ENCODE assay signal across 23 cellular contexts in genomic region chr2:101116841-101117552, GRCh38. TPM values are rescaled to one million over a fixed set of nuclear protein-coding genes. Genes with fewer than 3 reads are reported as not detected.
DNase-seq lines count a peak whose midpoint lies in the region; ATAC-seq and TF ChIP-seq lines count a peak whose summit lies in the region.
"Had no signal": no experiment of that assay in that cellular context is flagged by ENCODE, and none has a peak within 500 bp of the region (broad histone marks: within the 10 kb centered on the region; RNA-seq: fewer than 3 reads in every experiment).

No MANE protein-coding gene starts in this region.

- H3K4me1 ChIP-seq in stomach (peaks cover 79 to 100% (median 92%) of the 10 kb centered on the region in 4 donors), ovary (ENCODE audit: insufficient read depth) (peaks cover 13% of the 10 kb centered on the region)

- H3K27me3 ChIP-seq in stomach = no peaks in the 10 kb centered on the region
- H3K27me3 ChIP-seq in ovary = no peaks in the 10 kb centered on the region
- H3K27me3 ChIP-seq: BLaER1 treated with 17β-estradiol and CSF1 and Interleukin-3, amounts not matched to agents 10 nM and 100 nM; testis had no signal

- TF ChIP-seq CTCF in stomach (IDR thresholded peaks at IDR 0.05) (no peak), ovary (IDR thresholded peaks at IDR 0.05) (no peak)

- H3K4me3 ChIP-seq in stomach = no peak overlapping the region
- H3K4me3 ChIP-seq in ovary = no peak overlapping the region
- H3K4me3 ChIP-seq: BLaER1 treated with 17β-estradiol and CSF1 and Interleukin-3, amounts not matched to agents 10 nM and 100 nM; testis had no signal

- ATAC-seq in Right ventricle myocardium superior (ENCODE audit: poor library complexity) (peak; percentile 25), Right ventricle myocardium inferior (no peak), left ventricle myocardium superior (peak; percentile 10), GM21737 (IDR thresholded peaks at IDR 0.05; ENCODE audit: unreplicated experiment) (no peak)
- ATAC-seq: sciatic nerve had no signal

- 68 to 79% (median 76%) methylated on average over 9 of the region's 9 CpGs for WGBS in stomach, 5 donors
- 92 to 96% (median 94%) methylated on average over 9 of the region's 9 CpGs for WGBS in ovary, 3 donors

- DNase-seq in Right ventricle myocardium superior = no peak
- DNase-seq in Right ventricle myocardium inferior (ENCODE audit: missing footprints) = no peak
- peak; percentile 19 for DNase-seq in NCI-H748 treated with DMSO at 0.1 percent for 48 hours (lab: John Stamatoyannopoulos, UW)
- DNase-seq in left ventricle myocardium superior = no peak
- DNase-seq in stomach = no peak
- DNase-seq in ovary = no peak
- no peak for DNase-seq in DMS153 (lab: John Stamatoyannopoulos, UW)
- DNase-seq: activated CD4-positive, CD25-positive, alpha-beta regulatory T cell treated with anti-CD3 and anti-CD28 coated beads, Interleukin-2, amount 50 U/mL, for 72 hours; activated CD8-positive, alpha-beta memory T cell treated with anti-CD3 and anti-CD28 coated beads for 24 hours; activated naive CD4-positive, alpha-beta T cell treated with anti-CD3 and anti-CD28 coated beads, Interleukin-2, amount 50 U/mL, for 16 hours; activated T-cell treated with anti-CD3 and anti-CD28 coated beads, Interleukin-2, amount 50 U/mL, for 48 hours; anterior cingulate cortex; erythroblast; foreskin melanocyte; kidney; mesendoderm; naive B cell; NK-92 treated with Interleukin-12 subunit alpha and Interleukin-12 subunit beta, amount 100 ng/mL, for 24 hours; T1000; testis had no signal

- intact Hi-C loops in Right ventricle myocardium superior (cut with DNase I) (no loop called here), Right ventricle myocardium inferior (cut with DNase I) (no loop called here), left ventricle myocardium superior (cut with micrococcal nuclease) (no loop called here), stomach (cut with DNase I; ENCODE audit: low total_unique reads) (no loop called here), ovary (cut with DNase I) (no loop called here)

- TF ChIP-seq POLR2A in stomach (IDR thresholded peaks at IDR 0.05) (no peak), ovary (IDR thresholded peaks at IDR 0.05) (no peak)

- H3K9me3 ChIP-seq in stomach (no peaks in the 10 kb centered on the region), ovary (no peaks in the 10 kb centered on the region)
- H3K9me3 ChIP-seq: testis had no signal

- TF ChIP-seq EP300 in stomach (IDR thresholded peaks at IDR 0.05) (no peak), ovary (IDR thresholded peaks at IDR 0.05) (no peak)

- H3K27ac ChIP-seq in stomach (peak overlapping the region in 4 of 5 donors; percentile 58 to 93 (median 84)), ovary (no peak overlapping the region)
- H3K27ac ChIP-seq: BLaER1 treated with 17β-estradiol and CSF1 and Interleukin-3, amounts not matched to agents 10 nM and 100 nM; testis had no signal

- H3K36me3 ChIP-seq in stomach = no peaks in the 10 kb centered on the region
- no peaks in the 10 kb centered on the region for H3K36me3 ChIP-seq in ovary

RNA-seq across cellular contexts. Expression of gene TBC1D8, which starts 34.2 kb away (rescaled TPM):
- 51.4 TPM for total RNA-seq in Right ventricle myocardium superior
- 37.9 TPM for total RNA-seq in Right ventricle myocardium inferior
- 47.8 TPM for total RNA-seq in left ventricle myocardium superior
- 100 to 1,000 TPM in 3 of 5 donors, 10 to 100 TPM in 2; 74.2 to 179 (median 120) TPM for total RNA-seq in stomach
- 10 to 100 TPM in 2 of 3 donors, 1 to 10 TPM in 1; 9.9 to 22.0 (median 13.0) TPM for polyA plus RNA-seq in stomach
- 10 to 100 TPM; 14.3 to 44.6 (median 15.8) TPM for total RNA-seq in ovary
- polyA plus RNA-seq in ovary = 10 to 100 TPM; 10.8 to 10.9 TPM

Comparison
In these comparisons a context has a peak if more than half of its experiments do, and no peak if none do; other contexts are left out.
1. ATAC-seq: peak in Right ventricle myocardium superior (single experiment) and left ventricle myocardium superior (single experiment); none in Right ventricle myocardium inferior (single experiment) and GM21737 (single experiment).
2. H3K27ac ChIP-seq: peak in stomach (4 of 5); none in ovary (0 of 2).